ENCODE assay signal across 30 cellular contexts in the genomic region with DNA sequence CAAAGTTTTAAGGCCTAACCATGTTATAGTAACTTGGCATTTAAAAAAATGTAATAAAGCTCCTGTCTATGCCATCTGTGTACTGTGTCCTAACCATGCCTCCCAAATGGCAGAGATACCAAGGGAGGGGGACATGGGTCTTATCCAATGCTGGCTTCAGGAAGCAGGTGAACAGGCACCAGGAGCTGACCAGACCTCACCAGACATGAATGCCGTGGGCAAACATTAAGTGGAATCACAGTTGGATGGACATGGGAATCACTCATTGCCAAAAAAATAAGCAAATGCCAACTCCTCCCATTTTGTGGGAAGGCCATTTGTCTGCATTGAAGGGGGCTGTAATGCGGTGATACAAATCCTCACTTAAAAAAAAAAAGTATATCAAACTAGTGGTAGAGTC. TPM values are rescaled to one million over a fixed set of nuclear protein-coding genes. Genes with fewer than 3 reads are reported as not detected.
"Had no signal": no experiment of that assay in that cellular context is flagged by ENCODE, and none has a peak within 500 bp of the region (broad histone marks: within the 10 kb centered on the region; RNA-seq: fewer than 3 reads in every experiment).

No MANE protein-coding gene starts in this region.

- H3K27me3 ChIP-seq: brain microvascular endothelial cell, Peyer's patch had no signal

- FAIRE-seq: TTC549 had no signal

- H3K36me3 ChIP-seq: brain microvascular endothelial cell, Peyer's patch had no signal

- H3K9me3 ChIP-seq: Peyer's patch had no signal

- H3K4me1 ChIP-seq: Peyer's patch had no signal

- H3K27ac ChIP-seq: brain microvascular endothelial cell, KMS-11, Peyer's patch had no signal

- DNase-seq: activated CD4-positive, alpha-beta T cell treated with anti-CD3 and anti-CD28 coated beads, Interleukin-2, amount 10 ng/mL, durations not matched to agents 24 days and 14 days; activated CD4-positive, alpha-beta T cell treated with anti-CD3 and anti-CD28 coated beads, Interleukin-2, amount 50 U/mL, for 4 hours; activated CD8-positive, alpha-beta T cell treated with anti-CD3 and anti-CD28 coated beads for 36 hours; activated effector memory CD4-positive, alpha-beta T cell treated with anti-CD3 and anti-CD28 coated beads, Interleukin-2, amount 50 U/mL, for 16 hours; activated naive CD4-positive, alpha-beta T cell; activated naive CD4-positive, alpha-beta T cell treated with anti-CD3 and anti-CD28 coated beads, Interleukin-2, amount 50 U/mL, for 16 hours; activated naive CD8-positive, alpha-beta T cell treated with anti-CD3 and anti-CD28 coated beads for 36 hours; activated T-cell treated with anti-CD3 and anti-CD28 coated beads, Interleukin-2, amount 50 U/mL, for 1 hour; activated T-cell treated with anti-CD3 and anti-CD28 coated beads, Interleukin-2, amount 50 U/mL, for 72 hours; amniotic stem cell; aorta; brain microvascular endothelial cell; MM.1S; MV-4-11; NCI-H1092; NCI-H1436 treated with DMSO at 0.1 percent for 48 hours; NCI-H1694 treated with DMSO at 0.1 percent for 48 hours; NCI-H2029; NCI-H2107; NCI-H2171; NCI-H510A; NCI-H526; NCI-H748 treated with DMSO at 0.1 percent for 48 hours; NK-92 treated with Interleukin-12 subunit alpha and Interleukin-12 subunit beta, amount 100 ng/mL, for 24 hours; PC-3; Peyer's patch; RPMI8226 had no signal

- H3K4me3 ChIP-seq: Peyer's patch had no signal

RNA-seq across cellular contexts. Expression of gene PROX1, which starts 22.9 kb away (rescaled TPM):
- total RNA-seq: activated CD4-positive, alpha-beta T cell treated with anti-CD3 and anti-CD28 coated beads, Interleukin-2, amount 10 ng/mL, durations not matched to agents 24 days and 14 days; activated CD8-positive, alpha-beta memory T cell treated with anti-CD3 and anti-CD28 coated beads for 36 hours; activated naive CD8-positive, alpha-beta T cell treated with anti-CD3 and anti-CD28 coated beads for 36 hours; PC-3 had no signal
